ENCODE assay signal across 1 cellular context in genomic region chr2:9621655-9622054, GRCh38.
TF ChIP-seq lines count a peak whose summit lies in the region.

No MANE protein-coding gene starts in this region.

TF ChIP-seq in K562, 482 proteins besides CTCF, POLR2A, EP300 and RAD21:
- TF ChIP-seq ZNF146 (CRISPR knock-in tag; IDR thresholded peaks at IDR 0.05; ENCODE audit: unreplicated experiment) = peak; percentile 63
